In genomic region chr5:56471707-56472106, GRCh38 we compare ENCODE assay signal across 1 cellular context.
TF ChIP-seq lines count a peak whose summit lies in the region.

No MANE protein-coding gene starts in this region.

TF ChIP-seq in IMR-90, 13 proteins besides CTCF, POLR2A, EP300 and RAD21 (continued from another document):
- TF ChIP-seq, protein P1, sequence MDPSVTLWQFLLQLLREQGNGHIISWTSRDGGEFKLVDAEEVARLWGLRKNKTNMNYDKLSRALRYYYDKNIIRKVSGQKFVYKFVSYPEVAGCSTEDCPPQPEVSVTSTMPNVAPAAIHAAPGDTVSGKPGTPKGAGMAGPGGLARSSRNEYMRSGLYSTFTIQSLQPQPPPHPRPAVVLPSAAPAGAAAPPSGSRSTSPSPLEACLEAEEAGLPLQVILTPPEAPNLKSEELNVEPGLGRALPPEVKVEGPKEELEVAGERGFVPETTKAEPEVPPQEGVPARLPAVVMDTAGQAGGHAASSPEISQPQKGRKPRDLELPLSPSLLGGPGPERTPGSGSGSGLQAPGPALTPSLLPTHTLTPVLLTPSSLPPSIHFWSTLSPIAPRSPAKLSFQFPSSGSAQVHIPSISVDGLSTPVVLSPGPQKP (IDR thresholded peaks at IDR 0.05; ENCODE audit: borderline replicate concordance, low read depth, low read length) = no peak
TF ChIP-seq in IMR-90: peak in this region for 0.
